Comparison of ENCODE assay signal across 11 cellular contexts in genomic region chr15:42270996-42271395, GRCh38. TPM values are rescaled to one million over a fixed set of nuclear protein-coding genes. Genes with fewer than 3 reads are reported as not detected.
DNase-seq lines count a peak whose midpoint lies in the region; FAIRE-seq and TF ChIP-seq lines count a peak whose summit lies in the region.
"Had no signal": no experiment of that assay in that cellular context is flagged by ENCODE, and none has a peak within 500 bp of the region (broad histone marks: within the 10 kb centered on the region; RNA-seq: fewer than 3 reads in every experiment).

No MANE protein-coding gene starts in this region.

- H3K9me2 ChIP-seq in Karpas-422 (replicated peaks; ENCODE audit: insufficient read depth, low read length) (no peaks in the 10 kb centered on the region), neural cell (ENCODE audit: insufficient read depth, low read length) (no peaks in the 10 kb centered on the region)

- H3K9ac ChIP-seq in BLaER1 treated with 17β-estradiol and CSF1 and Interleukin-3, amounts not matched to agents 10 nM and 100 nM: peak overlapping the region in 3 of 11 experiments; percentile 9 to 32 (median 13); a peak in 2 of 22 replicates
- H3K9ac ChIP-seq in Karpas-422 (ENCODE audit: low read length): peak overlapping the region; percentile 10; the same call in 1 of the 2 replicates
- no peak overlapping the region for H3K9ac ChIP-seq in neural cell (ENCODE audit: low read length)

- H3K27ac ChIP-seq in BLaER1 treated with 17β-estradiol and CSF1 and Interleukin-3, amounts not matched to agents 10 nM and 100 nM: no peak overlapping the region
- no peak overlapping the region for H3K27ac ChIP-seq in Karpas-422 (ENCODE audit: low read length)
- no peak overlapping the region for H3K27ac ChIP-seq in neural cell (ENCODE audit: low read length)
- H3K27ac ChIP-seq: uterus had no signal

- peaks cover 6 to 56% (median 41%) of the 10 kb centered on the region in 11 experiments; a peak in 16 of 22 replicates for H4K20me1 ChIP-seq in BLaER1 treated with 17β-estradiol and CSF1 and Interleukin-3, amounts not matched to agents 10 nM and 100 nM
- no peaks in the 10 kb centered on the region for H4K20me1 ChIP-seq in Karpas-422 (ENCODE audit: insufficient read depth, low read depth, low read length)
- no peaks in the 10 kb centered on the region for H4K20me1 ChIP-seq in neural cell (ENCODE audit: insufficient read depth)

- H3K79me2 ChIP-seq in Karpas-422 (ENCODE audit: low read length): peaks cover 79% of the 10 kb centered on the region
- peaks cover 37% of the 10 kb centered on the region for H3K79me2 ChIP-seq in neural cell (replicated peaks; ENCODE audit: insufficient read depth, low read length)

- H2AFZ ChIP-seq in Karpas-422 (ENCODE audit: low read length) (no peak overlapping the region), neural cell (ENCODE audit: low read depth, low read length) (no peak overlapping the region)

- DNase-seq in Karpas-422 (no peak), NCI-H2196 treated with DMSO at 0.1 percent for 48 hours (lab: John Stamatoyannopoulos, UW; ENCODE audit: unreplicated experiment) (no peak), KBM-7 (no peak)
- DNase-seq in stimulated activated CD4-positive, alpha-beta T cell treated with anti-CD3 and anti-CD28 coated beads, Interleukin-1b, Interleukin-23, amount 100 ng/mL, for 48 hours: no peak
- DNase-seq in stimulated activated naive CD4-positive, alpha-beta T cell treated with Interleukin-2 at 50 U/mL for 16 hours (lab: John Stamatoyannopoulos, UW): no peak
- DNase-seq: effector memory CD4-positive, alpha-beta T cell; NCI-H1092 treated with DMSO at 0.1 percent for 48 hours; uterus had no signal

- H3K4me1 ChIP-seq in BLaER1 treated with 17β-estradiol and CSF1 and Interleukin-3, amounts not matched to agents 10 nM and 100 nM: peaks cover 23 to 39% (median 30%) of the 10 kb centered on the region in 10 experiments
- H3K4me1 ChIP-seq in Karpas-422 (ENCODE audit: low read length): peaks cover 36% of the 10 kb centered on the region

- in situ Hi-C loops in KBM-7 (cut with MboI; ENCODE audit: low pct_unique_long_range_greater_than_20kb, low sequenced_read_pairs): no loop called here

- H3K4me2 ChIP-seq in BLaER1 treated with 17β-estradiol and CSF1 and Interleukin-3, amounts not matched to agents 10 nM and 100 nM: peak overlapping the region; percentile 6 to 97 (median 58); a peak in 20 of 22 replicates
- H3K4me2 ChIP-seq in Karpas-422 (ENCODE audit: low read depth, low read length, poor library complexity, severe bottlenecking) (peak overlapping the region; percentile 99), neural cell (ENCODE audit: low read length) (no peak overlapping the region)

- TF ChIP-seq RAD21 in neural cell (conservative IDR thresholded peaks at IDR 0.05): no peak

- H3K9me3 ChIP-seq in BLaER1 treated with 17β-estradiol and CSF1 and Interleukin-3, amounts not matched to agents 10 nM and 100 nM (replicated peaks in 1 of 11): no peaks in the 10 kb centered on the region
- no peaks in the 10 kb centered on the region for H3K9me3 ChIP-seq in Karpas-422 (ENCODE audit: low read length)
- no peaks in the 10 kb centered on the region for H3K9me3 ChIP-seq in neural cell (ENCODE audit: low read length)
- H3K9me3 ChIP-seq: uterus had no signal

- no peak for TF ChIP-seq EP300 in neural cell (conservative IDR thresholded peaks at IDR 0.05; ENCODE audit: poor library complexity, severe bottlenecking)

- no peak for TF ChIP-seq CTCF in neural cell (IDR thresholded peaks at IDR 0.05; ENCODE audit: poor library complexity, severe bottlenecking)

- H3K4me3 ChIP-seq in BLaER1 treated with 17β-estradiol and CSF1 and Interleukin-3, amounts not matched to agents 10 nM and 100 nM: peak overlapping the region in 4 of 10 experiments; percentile 6 to 27 (median 11); a peak in 4 of 20 replicates
- H3K4me3 ChIP-seq in Karpas-422 (ENCODE audit: low read length): peak overlapping the region; percentile 24; the same call in 1 of the 2 replicates
- H3K4me3 ChIP-seq in neural cell (ENCODE audit: low read length): peak overlapping the region; percentile 51
- H3K4me3 ChIP-seq: uterus had no signal

- H3K36me3 ChIP-seq in BLaER1 treated with 17β-estradiol and CSF1 and Interleukin-3, amounts not matched to agents 10 nM and 100 nM: peaks cover 25 to 54% (median 37%) of the 10 kb centered on the region in 11 experiments
- H3K36me3 ChIP-seq in Karpas-422 (ENCODE audit: insufficient read depth, low read length): peaks cover 33% of the 10 kb centered on the region
- no peaks in the 10 kb centered on the region for H3K36me3 ChIP-seq in neural cell (ENCODE audit: insufficient read depth, low read length)
- H3K36me3 ChIP-seq: uterus had no signal

- H3F3A ChIP-seq in neural cell (ENCODE audit: insufficient read depth, low read length, poor library complexity, severe bottlenecking): no peaks in the 10 kb centered on the region

- H3K27me3 ChIP-seq in BLaER1 treated with 17β-estradiol and CSF1 and Interleukin-3, amounts not matched to agents 10 nM and 100 nM: no peaks in the 10 kb centered on the region
- H3K27me3 ChIP-seq in Karpas-422 (ENCODE audit: low read length) (no peaks in the 10 kb centered on the region), neural cell (ENCODE audit: insufficient read depth, low read depth, low read length) (no peaks in the 10 kb centered on the region)
- H3K27me3 ChIP-seq: uterus had no signal

- peak; percentile 5 for FAIRE-seq in colon (lab: Jason Lieb, UNC)

TF ChIP-seq in neural cell, 6 proteins besides CTCF, POLR2A, EP300 and RAD21:
- no peak for TF ChIP-seq SMC3 (conservative IDR thresholded peaks at IDR 0.05; ENCODE audit: poor library complexity)

RNA-seq across cellular contexts. Expression of gene GANC, which starts 2.0 kb away (rescaled TPM):
- total RNA-seq in Karpas-422 (2014; rRNA removed; shearing (Covaris generic); ENCODE audit: low replicate concordance): 21.2 and 31.1 TPM in 2 replicates
- polyA plus RNA-seq in neural cell: 5.3 and 6.0 TPM in 2 replicates
- 8.9 and 11.0 TPM in 2 replicates for polyA minus RNA-seq in neural cell

RNA-seq across cellular contexts. Expression of gene TMEM87A, which starts 2.2 kb away (rescaled TPM):
- total RNA-seq in Karpas-422 (2014; rRNA removed; shearing (Covaris generic); ENCODE audit: low replicate concordance): 19.9 and 27.2 TPM in 2 replicates
- polyA plus RNA-seq in neural cell: 50.4 and 53.3 TPM in 2 replicates
- 76.8 and 87.4 TPM in 2 replicates for polyA minus RNA-seq in neural cell
